In genomic region chr9:121348321-121348720, GRCh38 we compare ENCODE assay signal across 17 cellular contexts. TPM values are rescaled to one million over a fixed set of nuclear protein-coding genes. Genes with fewer than 3 reads are reported as not detected.
DNase-seq lines count a peak whose midpoint lies in the region; ATAC-seq and TF ChIP-seq lines count a peak whose summit lies in the region.
"Had no signal": no experiment of that assay in that cellular context is flagged by ENCODE, and none has a peak within 500 bp of the region (broad histone marks: within the 10 kb centered on the region; RNA-seq: fewer than 3 reads in every experiment).

No MANE protein-coding gene starts in this region.

- peaks cover 60% of the 10 kb centered on the region for H3K36me3 Mint-ChIP-seq in activated T-helper 1 cell treated with anti-CD3 and anti-CD28 coated beads, Interleukin-12 subunit alpha, Interleukin-12 subunit beta, Interleukin-2, Interleukin-4 antibody, amounts not matched to agents 30 ng/mL and 10 ng/mL and 1 ng/mL, durations not matched to agents 14 hours and 24 hours and 36 hours (ENCODE audit: low read depth)

- WGBS in esophagus muscularis mucosa, result 44% methylated on average over 1 of the region's 1 CpG
- 23 to 33% (median 29%) methylated on average over 1 of the region's 1 CpG for WGBS in psoas muscle, 3 donors
- WGBS in upper lobe of left lung, 2 donors, result 31 to 57% methylated on average over 1 of the region's 1 CpG

- TF ChIP-seq CTCF in esophagus muscularis mucosa (IDR thresholded peaks at IDR 0.05) (no peak), psoas muscle (IDR thresholded peaks at IDR 0.05) (no peak), upper lobe of left lung (IDR thresholded peaks at IDR 0.05) (no peak)

- H3K36me3 ChIP-seq in SK-N-MC (ENCODE audit: insufficient read depth, low read length) (peaks cover 5% of the 10 kb centered on the region; the same call in 1 of the 2 replicates), esophagus muscularis mucosa (peaks cover 18 to 87% (median 70%) of the 10 kb centered on the region in 4 donors), psoas muscle (ENCODE audit: insufficient read depth in 1 of 2, low read depth in 1 of 2) (peaks cover 25 to 96% of the 10 kb centered on the region in 2 donors), stomach smooth muscle (ENCODE audit: control insufficient read depth in 2 of 2, insufficient read depth in 2 of 2, low read length in 2 of 2) (peaks cover 39 to 64% of the 10 kb centered on the region in 2 donors), upper lobe of left lung (peaks cover 44 to 97% (median 63%) of the 10 kb centered on the region in 4 donors)

- peaks cover 43% of the 10 kb centered on the region for H3K4me1 Mint-ChIP-seq in activated T-helper 1 cell treated with anti-CD3 and anti-CD28 coated beads, Interleukin-12 subunit alpha, Interleukin-12 subunit beta, Interleukin-2, Interleukin-4 antibody, amounts not matched to agents 30 ng/mL and 10 ng/mL and 1 ng/mL, durations not matched to agents 14 hours and 24 hours and 36 hours (ENCODE audit: low read depth)

- TF ChIP-seq EP300 in esophagus muscularis mucosa (IDR thresholded peaks at IDR 0.05), result no peak
- no peak for TF ChIP-seq EP300 in upper lobe of left lung (IDR thresholded peaks at IDR 0.05)

- intact Hi-C loops in esophagus muscularis mucosa (cut with DNase I) (no loop called here), psoas muscle (cut with DNase I) (no loop called here)
- intact Hi-C loops in activated T-helper 1 cell treated with anti-CD3 and anti-CD28 coated beads, Interleukin-12 subunit alpha, Interleukin-12 subunit beta, Interleukin-2, Interleukin-4 antibody, amounts not matched to agents 30 ng/mL and 10 ng/mL and 1 ng/mL, durations not matched to agents 14 hours and 24 hours and 36 hours (cut with micrococcal nuclease), result no loop called here

- peak overlapping the region; percentile 94 for H3K27ac ChIP-seq in SK-N-MC
- H3K27ac ChIP-seq in esophagus muscularis mucosa (replicated peaks in 1 of 4), result peak overlapping the region; percentile 76 to 97 (median 88)
- peak overlapping the region; percentile 59 for H3K27ac ChIP-seq in psoas muscle
- H3K27ac ChIP-seq in stomach smooth muscle (ENCODE audit: low read length), result peak overlapping the region; percentile 12
- H3K27ac ChIP-seq in upper lobe of left lung, result peak overlapping the region in 2 of 4 donors; percentile 1 to 22
- H3K27ac ChIP-seq: HL-60 had no signal

- H3K27ac Mint-ChIP-seq in activated T-helper 1 cell treated with anti-CD3 and anti-CD28 coated beads, Interleukin-12 subunit alpha, Interleukin-12 subunit beta, Interleukin-2, Interleukin-4 antibody, amounts not matched to agents 30 ng/mL and 10 ng/mL and 1 ng/mL, durations not matched to agents 14 hours and 24 hours and 36 hours, result no peak overlapping the region
- H3K27ac Mint-ChIP-seq: CD4-positive, CD25-positive, alpha-beta regulatory T cell had no signal

- H3K9me3 ChIP-seq in SK-N-MC (ENCODE audit: low read depth, low read length) (no peaks in the 10 kb centered on the region), esophagus muscularis mucosa (no peaks in the 10 kb centered on the region), psoas muscle (no peaks in the 10 kb centered on the region), stomach smooth muscle (ENCODE audit: control insufficient read depth in 2 of 2, low read length in 2 of 2) (no peaks in the 10 kb centered on the region), upper lobe of left lung (no peaks in the 10 kb centered on the region)

- peak overlapping the region; percentile 28 for H3K9ac ChIP-seq in SK-N-MC (ENCODE audit: insufficient read length)
- peak overlapping the region in 1 of 2 donors; percentile 9 for H3K9ac ChIP-seq in stomach smooth muscle (ENCODE audit: low read length in 2 of 2)

- H3K4me3 ChIP-seq in SK-N-MC (no peak overlapping the region; the same call in 1 of the 2 replicates), esophagus muscularis mucosa (no peak overlapping the region), psoas muscle (no peak overlapping the region), stomach smooth muscle (ENCODE audit: low read length in 2 of 2) (peak overlapping the region in 1 of 2 donors; percentile 8), upper lobe of left lung (no peak overlapping the region)
- H3K4me3 ChIP-seq: K562 had no signal

- peaks cover 79 to 100% (median 98%) of the 10 kb centered on the region in 4 donors for H3K4me1 ChIP-seq in esophagus muscularis mucosa
- peaks cover 91% of the 10 kb centered on the region for H3K4me1 ChIP-seq in psoas muscle
- H3K4me1 ChIP-seq in stomach smooth muscle (ENCODE audit: control insufficient read depth, insufficient read depth, low read length), result peaks cover 63% of the 10 kb centered on the region
- peaks cover 74 to 76% (median 76%) of the 10 kb centered on the region in 4 donors for H3K4me1 ChIP-seq in upper lobe of left lung

- H3K9me3 Mint-ChIP-seq in activated T-helper 1 cell treated with anti-CD3 and anti-CD28 coated beads, Interleukin-12 subunit alpha, Interleukin-12 subunit beta, Interleukin-2, Interleukin-4 antibody, amounts not matched to agents 30 ng/mL and 10 ng/mL and 1 ng/mL, durations not matched to agents 14 hours and 24 hours and 36 hours, result no peaks in the 10 kb centered on the region
- H3K9me3 Mint-ChIP-seq: CD4-positive, CD25-positive, alpha-beta regulatory T cell had no signal

- DNase-seq in SK-N-MC (ENCODE audit: low read depth, low spot score), result no peak
- no peak for DNase-seq in esophagus muscularis mucosa (ENCODE audit: extremely low spot score)
- DNase-seq in psoas muscle, result no peak
- DNase-seq in foreskin melanocyte, result no peak
- no peak for DNase-seq in upper lobe of left lung
- DNase-seq in NCI-H526 treated with DMSO at 0.1 percent for 48 hours (lab: John Stamatoyannopoulos, UW), result no peak
- no peak for DNase-seq in activated T-helper 1 cell treated with anti-CD3 and anti-CD28 coated beads, Interleukin-12 subunit alpha, Interleukin-12 subunit beta, Interleukin-2, Interleukin-4 antibody, amounts not matched to agents 30 ng/mL and 10 ng/mL and 1 ng/mL, durations not matched to agents 14 hours and 24 hours and 36 hours (ENCODE audit: low spot score)
- DNase-seq: ACHN; Calu3; CD4-positive, CD25-positive, alpha-beta regulatory T cell; NCI-H1092 treated with DMSO at 0.1 percent for 48 hours; NCI-H1694 treated with DMSO at 0.1 percent for 48 hours had no signal

- no peaks in the 10 kb centered on the region for H3K27me3 ChIP-seq in esophagus muscularis mucosa
- H3K27me3 ChIP-seq in psoas muscle (ENCODE audit: insufficient read depth in 3 of 3, low read length in 2 of 3), result no peaks in the 10 kb centered on the region
- H3K27me3 ChIP-seq in stomach smooth muscle (ENCODE audit: control insufficient read depth in 1 of 2, insufficient read depth in 2 of 2, low read length in 2 of 2), result no peaks in the 10 kb centered on the region
- H3K27me3 ChIP-seq in upper lobe of left lung, result no peaks in the 10 kb centered on the region

- no peaks in the 10 kb centered on the region for H3K27me3 Mint-ChIP-seq in activated T-helper 1 cell treated with anti-CD3 and anti-CD28 coated beads, Interleukin-12 subunit alpha, Interleukin-12 subunit beta, Interleukin-2, Interleukin-4 antibody, amounts not matched to agents 30 ng/mL and 10 ng/mL and 1 ng/mL, durations not matched to agents 14 hours and 24 hours and 36 hours (ENCODE audit: insufficient read depth)
- H3K27me3 Mint-ChIP-seq: CD4-positive, CD25-positive, alpha-beta regulatory T cell had no signal

- no peak for ATAC-seq in psoas muscle
- ATAC-seq in upper lobe of left lung (ENCODE audit: low FRiP score in 2 of 2), result no peak
- ATAC-seq: HCT116, K562, Right ventricle myocardium inferior had no signal

- no peak for TF ChIP-seq POLR2A in esophagus muscularis mucosa (IDR thresholded peaks at IDR 0.05; ENCODE audit: low read depth)
- TF ChIP-seq POLR2A in upper lobe of left lung (IDR thresholded peaks at IDR 0.05), result no peak

- H3K4me3 Mint-ChIP-seq in activated T-helper 1 cell treated with anti-CD3 and anti-CD28 coated beads, Interleukin-12 subunit alpha, Interleukin-12 subunit beta, Interleukin-2, Interleukin-4 antibody, amounts not matched to agents 30 ng/mL and 10 ng/mL and 1 ng/mL, durations not matched to agents 14 hours and 24 hours and 36 hours, result no peak overlapping the region
- H3K4me3 Mint-ChIP-seq: CD4-positive, CD25-positive, alpha-beta regulatory T cell had no signal

RNA-seq across cellular contexts. Expression of gene STOM, which starts 21.7 kb away (rescaled TPM):
- 100 to 1,000 TPM; 250 to 554 (median 444) TPM for total RNA-seq in esophagus muscularis mucosa
- 100 to 1,000 TPM in 3 of 4 donors, 10 to 100 TPM in 1; 89.6 to 237 (median 114) TPM for total RNA-seq in psoas muscle
- polyA plus RNA-seq in psoas muscle, result 10 to 100 TPM; 53.2 to 83.4 (median 62.2) TPM
- total RNA-seq in upper lobe of left lung, result 100 to 1,000 TPM in 5 of 6 donors, 10 to 100 TPM in 1; 96.4 to 480 (median 362) TPM
- 51.1 and 51.7 TPM in 2 replicates for total RNA-seq in activated T-helper 1 cell treated with anti-CD3 and anti-CD28 coated beads, Interleukin-12 subunit alpha, Interleukin-12 subunit beta, Interleukin-2, Interleukin-4 antibody, amounts not matched to agents 30 ng/mL and 10 ng/mL and 1 ng/mL, durations not matched to agents 14 hours and 24 hours and 36 hours
